In the genomic region with DNA sequence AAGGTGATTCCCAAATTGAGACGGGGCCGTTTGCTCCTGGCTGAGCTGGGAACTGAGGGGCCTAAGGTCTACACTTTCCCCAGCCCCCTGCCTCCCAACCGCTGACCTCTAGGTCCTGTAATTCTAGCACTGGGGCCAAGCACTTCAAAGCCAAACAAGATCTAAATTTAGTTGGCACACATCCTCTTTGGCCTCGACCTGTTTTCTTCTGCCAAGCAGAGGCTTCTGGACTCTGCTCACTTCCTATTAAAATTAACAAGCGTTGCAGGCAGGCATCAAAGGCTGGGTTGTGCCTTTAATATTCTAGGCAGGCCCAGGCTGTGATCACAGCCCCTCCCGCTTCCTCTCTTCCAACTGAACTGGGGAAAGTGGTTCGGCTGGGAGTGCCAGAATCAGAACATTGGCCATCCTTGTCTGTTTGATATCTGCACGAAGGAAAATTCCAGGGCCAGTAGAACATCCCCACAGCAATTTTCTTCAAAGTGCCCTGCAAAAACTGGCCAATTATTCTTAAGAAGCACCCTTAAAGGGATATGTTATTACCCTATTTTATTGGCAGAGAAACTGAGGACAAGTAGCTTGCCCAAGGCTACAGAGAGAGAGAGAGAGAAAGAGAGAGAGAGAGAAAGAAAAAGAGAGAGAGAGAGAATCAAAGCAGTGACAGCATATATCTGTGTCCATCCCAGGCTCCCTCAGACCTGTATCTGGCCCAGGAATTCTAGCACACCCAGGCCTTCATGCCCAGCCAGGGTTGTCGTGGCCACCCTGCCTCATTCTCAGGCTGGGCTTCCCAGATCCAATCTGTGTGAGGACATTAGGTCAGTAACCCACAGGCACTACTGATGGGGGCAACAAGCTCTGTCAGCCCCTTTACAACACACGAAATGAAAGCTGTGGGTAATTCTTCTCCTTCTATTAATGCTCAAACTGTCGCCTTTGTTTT, we compare ENCODE assay signal across 1 cellular context.
TF ChIP-seq lines count a peak whose summit lies in the region.

No MANE protein-coding gene starts in this region.

TF ChIP-seq in HepG2, 621 proteins besides CTCF, POLR2A, EP300 and RAD21 (continued from another document and continues in another):
- no peak for TF ChIP-seq MATR3 (CRISPR knock-in tag; IDR thresholded peaks at IDR 0.05)
- peak; percentile 82 for TF ChIP-seq BCL6 (CRISPR knock-in tag; IDR thresholded peaks at IDR 0.05)
- TF ChIP-seq, protein P1, sequence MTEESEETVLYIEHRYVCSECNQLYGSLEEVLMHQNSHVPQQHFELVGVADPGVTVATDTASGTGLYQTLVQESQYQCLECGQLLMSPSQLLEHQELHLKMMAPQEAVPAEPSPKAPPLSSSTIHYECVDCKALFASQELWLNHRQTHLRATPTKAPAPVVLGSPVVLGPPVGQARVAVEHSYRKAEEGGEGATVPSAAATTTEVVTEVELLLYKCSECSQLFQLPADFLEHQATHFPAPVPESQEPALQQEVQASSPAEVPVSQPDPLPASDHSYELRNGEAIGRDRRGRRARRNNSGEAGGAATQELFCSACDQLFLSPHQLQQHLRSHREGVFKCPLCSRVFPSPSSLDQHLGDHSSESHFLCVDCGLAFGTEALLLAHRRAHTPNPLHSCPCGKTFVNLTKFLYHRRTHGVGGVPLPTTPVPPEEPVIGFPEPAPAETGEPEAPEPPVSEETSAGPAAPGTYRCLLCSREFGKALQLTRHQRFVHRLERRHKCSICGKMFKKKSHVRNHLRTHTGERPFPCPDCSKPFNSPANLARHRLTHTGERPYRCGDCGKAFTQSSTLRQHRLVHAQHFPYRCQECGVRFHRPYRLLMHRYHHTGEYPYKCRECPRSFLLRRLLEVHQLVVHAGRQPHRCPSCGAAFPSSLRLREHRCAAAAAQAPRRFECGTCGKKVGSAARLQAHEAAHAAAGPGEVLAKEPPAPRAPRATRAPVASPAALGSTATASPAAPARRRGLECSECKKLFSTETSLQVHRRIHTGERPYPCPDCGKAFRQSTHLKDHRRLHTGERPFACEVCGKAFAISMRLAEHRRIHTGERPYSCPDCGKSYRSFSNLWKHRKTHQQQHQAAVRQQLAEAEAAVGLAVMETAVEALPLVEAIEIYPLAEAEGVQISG (CRISPR knock-in tag; IDR thresholded peaks at IDR 0.05): peak; percentile 43
- no peak for TF ChIP-seq TOE1 (CRISPR knock-in tag; IDR thresholded peaks at IDR 0.05)
- TF ChIP-seq KIAA2018 (CRISPR knock-in tag; IDR thresholded peaks at IDR 0.05; ENCODE audit: borderline replicate concordance): peak; percentile 67; the same call in 1 of the 2 replicates
- TF ChIP-seq, protein P2, sequence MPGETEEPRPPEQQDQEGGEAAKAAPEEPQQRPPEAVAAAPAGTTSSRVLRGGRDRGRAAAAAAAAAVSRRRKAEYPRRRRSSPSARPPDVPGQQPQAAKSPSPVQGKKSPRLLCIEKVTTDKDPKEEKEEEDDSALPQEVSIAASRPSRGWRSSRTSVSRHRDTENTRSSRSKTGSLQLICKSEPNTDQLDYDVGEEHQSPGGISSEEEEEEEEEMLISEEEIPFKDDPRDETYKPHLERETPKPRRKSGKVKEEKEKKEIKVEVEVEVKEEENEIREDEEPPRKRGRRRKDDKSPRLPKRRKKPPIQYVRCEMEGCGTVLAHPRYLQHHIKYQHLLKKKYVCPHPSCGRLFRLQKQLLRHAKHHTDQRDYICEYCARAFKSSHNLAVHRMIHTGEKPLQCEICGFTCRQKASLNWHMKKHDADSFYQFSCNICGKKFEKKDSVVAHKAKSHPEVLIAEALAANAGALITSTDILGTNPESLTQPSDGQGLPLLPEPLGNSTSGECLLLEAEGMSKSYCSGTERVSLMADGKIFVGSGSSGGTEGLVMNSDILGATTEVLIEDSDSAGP (CRISPR knock-in tag; IDR thresholded peaks at IDR 0.05; ENCODE audit: borderline replicate concordance): peak; percentile 84
- TF ChIP-seq MLX (CRISPR knock-in tag; IDR thresholded peaks at IDR 0.05): peak; percentile 56; the same call in 1 of the 2 replicates
- TF ChIP-seq, protein P3, sequence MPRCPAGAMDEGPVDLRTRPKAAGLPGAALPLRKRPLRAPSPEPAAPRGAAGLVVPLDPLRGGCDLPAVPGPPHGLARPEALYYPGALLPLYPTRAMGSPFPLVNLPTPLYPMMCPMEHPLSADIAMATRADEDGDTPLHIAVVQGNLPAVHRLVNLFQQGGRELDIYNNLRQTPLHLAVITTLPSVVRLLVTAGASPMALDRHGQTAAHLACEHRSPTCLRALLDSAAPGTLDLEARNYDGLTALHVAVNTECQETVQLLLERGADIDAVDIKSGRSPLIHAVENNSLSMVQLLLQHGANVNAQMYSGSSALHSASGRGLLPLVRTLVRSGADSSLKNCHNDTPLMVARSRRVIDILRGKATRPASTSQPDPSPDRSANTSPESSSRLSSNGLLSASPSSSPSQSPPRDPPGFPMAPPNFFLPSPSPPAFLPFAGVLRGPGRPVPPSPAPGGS (CRISPR knock-in tag; IDR thresholded peaks at IDR 0.05): no peak
- TF ChIP-seq ZEB1 (IDR thresholded peaks at IDR 0.05; ENCODE audit: insufficient replicate concordance, low read depth): peak; percentile 37
- 0 out of 2 replicates have a peak, but pooled peaks have one; percentile 14 for TF ChIP-seq ZNF12 (CRISPR knock-in tag; IDR thresholded peaks at IDR 0.05)
- 0 out of 2 replicates have a peak, but pooled peaks have one; percentile 61 for TF ChIP-seq ZNF556 (CRISPR knock-in tag; IDR thresholded peaks at IDR 0.05; ENCODE audit: borderline replicate concordance)
- peak; percentile 80 for TF ChIP-seq GATAD2A (CRISPR knock-in tag; IDR thresholded peaks at IDR 0.05)
- no peak for TF ChIP-seq ZNF335 (CRISPR knock-in tag; IDR thresholded peaks at IDR 0.05)
- TF ChIP-seq MYC (CRISPR knock-in tag; IDR thresholded peaks at IDR 0.05; ENCODE audit: borderline replicate concordance): peak; percentile 31; the same call in 1 of the 2 replicates
- no peak for TF ChIP-seq ZFP41 (CRISPR knock-in tag; IDR thresholded peaks at IDR 0.05; ENCODE audit: borderline replicate concordance)
- no peak for TF ChIP-seq ZNF280D (CRISPR knock-in tag; IDR thresholded peaks at IDR 0.05)
- peak; percentile 78 for TF ChIP-seq ZFX (CRISPR knock-in tag; IDR thresholded peaks at IDR 0.05; ENCODE audit: low read depth)
- peak; percentile 74; the same call in 1 of the 2 replicates for TF ChIP-seq ARNTL (CRISPR knock-in tag; IDR thresholded peaks at IDR 0.05)
- TF ChIP-seq IRF2 (CRISPR knock-in tag; IDR thresholded peaks at IDR 0.05): peak; percentile 61
- TF ChIP-seq ZNF33B (CRISPR knock-in tag; IDR thresholded peaks at IDR 0.05): no peak
- TF ChIP-seq JUN (CRISPR knock-in tag; IDR thresholded peaks at IDR 0.05): peak; percentile 54; the same call in 1 of the 2 replicates
- TF ChIP-seq WIZ (CRISPR knock-in tag; IDR thresholded peaks at IDR 0.05): peak; percentile 38; the same call in 1 of the 2 replicates
